In the genomic region with DNA sequence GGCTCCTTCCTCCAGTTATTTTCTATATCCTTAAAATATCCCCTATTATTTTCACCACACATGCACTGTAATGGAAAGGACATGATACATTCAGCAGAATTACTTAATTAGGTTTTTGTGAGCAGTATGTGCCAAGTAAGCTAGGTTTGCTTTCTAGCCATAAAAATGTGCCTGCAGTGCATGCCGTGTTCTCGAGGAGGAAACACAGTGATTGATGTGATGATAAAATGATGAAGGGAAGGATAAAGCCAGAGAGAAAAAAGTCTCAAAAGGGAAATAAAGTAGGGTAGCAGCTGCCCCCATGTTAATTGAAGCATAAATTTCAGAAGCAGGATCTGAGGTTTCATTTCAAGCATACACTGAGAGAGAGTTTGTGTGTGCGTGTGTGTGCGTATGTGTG, we compare ENCODE assay signal across 16 cellular contexts.
DNase-seq lines count a peak whose midpoint lies in the region; ATAC-seq and TF ChIP-seq lines count a peak whose summit lies in the region.
"Had no signal": no experiment of that assay in that cellular context is flagged by ENCODE, and none has a peak within 500 bp of the region (broad histone marks: within the 10 kb centered on the region; RNA-seq: fewer than 3 reads in every experiment).

No MANE protein-coding gene starts in this region.

- H2AFZ ChIP-seq in SK-N-SH (ENCODE audit: low read depth): no peak overlapping the region
- H2AFZ ChIP-seq: GM23338 had no signal

- CTCF ChIA-PET in A673 (lab: Charles Lee) (no interaction called here), SK-N-SH (lab: Yijun Ruan, JAX) (interaction anchor here (1.0 to 2.1 kb wide), 2 partner anchors 13 to 561 kb away, joined by 4 to 9 read pairs; no protein-coding TSS in a partner anchor)

- peak in 1 of 2 experiments; percentile 86; a peak in 2 of 4 replicates for TF ChIP-seq EP300 in SK-N-SH (IDR thresholded peaks at IDR 0.05; ENCODE audit: borderline replicate concordance in 1 of 2, low read depth in 1 of 2, low read length in 1 of 2)

- BruUV-seq in A673 (replicated peaks; lab: Mats Ljungman, UMichigan): no TSS peak

- H3K9me3 ChIP-seq in A673 (ENCODE audit: low read depth, low read length, poor library complexity, severe bottlenecking): no peaks in the 10 kb centered on the region
- peaks cover 10 to 20% (median 16%) of the 10 kb centered on the region in 11 experiments for H3K9me3 ChIP-seq in BLaER1 treated with 17β-estradiol and CSF1 and Interleukin-3, amounts not matched to agents 10 nM and 100 nM (replicated peaks in 1 of 11)
- H3K9me3 ChIP-seq in SK-N-SH: no peaks in the 10 kb centered on the region
- H3K9me3 ChIP-seq: BE2C had no signal

- WGBS in SK-N-SH (ENCODE audit: low lambda C conversion rate): 56% methylated on average over 4 of the region's 4 CpGs

- H3K4me1 ChIP-seq in A673 (ENCODE audit: insufficient read depth, low read length, poor library complexity, severe bottlenecking): no peaks in the 10 kb centered on the region
- peaks cover 4 to 23% (median 17%) of the 10 kb centered on the region in 10 experiments; a peak in 15 of 20 replicates for H3K4me1 ChIP-seq in BLaER1 treated with 17β-estradiol and CSF1 and Interleukin-3, amounts not matched to agents 10 nM and 100 nM
- no peaks in the 10 kb centered on the region; a peak in 2 of 4 replicates for H3K4me1 ChIP-seq in SK-N-SH (ENCODE audit: control insufficient read depth in 1 of 2, insufficient read depth in 2 of 2, low read depth in 1 of 2, low read length in 1 of 2)

- no peaks in the 10 kb centered on the region for H4K20me1 ChIP-seq in BLaER1 treated with 17β-estradiol and CSF1 and Interleukin-3, amounts not matched to agents 10 nM and 100 nM
- no peaks in the 10 kb centered on the region for H4K20me1 ChIP-seq in SK-N-SH (ENCODE audit: insufficient read depth)

- H3K4me3 ChIP-seq in A673 (ENCODE audit: low read depth, low read length, poor library complexity, severe bottlenecking): no peak overlapping the region
- no peak overlapping the region for H3K4me3 ChIP-seq in BLaER1 treated with 17β-estradiol and CSF1 and Interleukin-3, amounts not matched to agents 10 nM and 100 nM
- H3K4me3 ChIP-seq in SK-N-SH (ENCODE audit: low read depth in 2 of 2, low read length in 1 of 2): no peak overlapping the region; a peak in 1 of 4 replicates
- no peak overlapping the region for H3K4me3 ChIP-seq in coronary artery
- H3K4me3 ChIP-seq: GM23338 had no signal

- peak; percentile 24; the same call in 1 of the 2 replicates for TF ChIP-seq RAD21 in SK-N-SH (IDR thresholded peaks at IDR 0.05; ENCODE audit: low read length)

- TF ChIP-seq CTCF in A673 (conservative IDR thresholded peaks at IDR 0.05; ENCODE audit: low read depth, low read length) (no peak), SK-N-SH (IDR thresholded peaks at IDR 0.05) (no peak), coronary artery (IDR thresholded peaks at IDR 0.05) (no peak)

- no peaks in the 10 kb centered on the region for H3F3A ChIP-seq in SK-N-SH (replicated peaks; ENCODE audit: insufficient read depth)

- H3K79me2 ChIP-seq in SK-N-SH (ENCODE audit: insufficient read depth): no peaks in the 10 kb centered on the region

- no peak for ATAC-seq in HG03039 (IDR thresholded peaks at IDR 0.05; ENCODE audit: unreplicated experiment)
- ATAC-seq: GM23338, HepG2 had no signal

- H3K9me2 ChIP-seq in SK-N-SH: no peaks in the 10 kb centered on the region

- H3K4me2 ChIP-seq in BLaER1 treated with 17β-estradiol and CSF1 and Interleukin-3, amounts not matched to agents 10 nM and 100 nM: peak overlapping the region in 8 of 11 experiments; percentile 25 to 57 (median 42); a peak in 12 of 22 replicates
- no peak overlapping the region for H3K4me2 ChIP-seq in SK-N-SH
- H3K4me2 ChIP-seq: GM23338 had no signal

- H3K9ac ChIP-seq in BLaER1 treated with 17β-estradiol and CSF1 and Interleukin-3, amounts not matched to agents 10 nM and 100 nM: no peak overlapping the region
- no peak overlapping the region for H3K9ac ChIP-seq in SK-N-SH

- POLR2A ChIA-PET in A673 (lab: Charles Lee; ENCODE audit: low non-redundant PET): no interaction called here
- POLR2A ChIA-PET in SK-N-SH (lab: Yijun Ruan, JAX): no interaction called here

- H3K36me3 ChIP-seq in A673 (ENCODE audit: insufficient read depth, low read length, poor library complexity, severe bottlenecking) (no peaks in the 10 kb centered on the region), SK-N-SH (replicated peaks in 1 of 2; ENCODE audit: control insufficient read depth in 1 of 2, insufficient read depth in 2 of 2, low read length in 1 of 2) (no peaks in the 10 kb centered on the region)
- H3K36me3 ChIP-seq in BLaER1 treated with 17β-estradiol and CSF1 and Interleukin-3, amounts not matched to agents 10 nM and 100 nM: no peaks in the 10 kb centered on the region
- H3K36me3 ChIP-seq: BE2C had no signal

- DNase-seq in A673 (ENCODE audit: low spot score) (peak; percentile 1), SK-N-SH (peak; percentile 11), retina (peak; percentile 25), ureter (ENCODE audit: low spot score) (no peak), coronary artery (ENCODE audit: low spot score) (no peak)
- DNase-seq: ACHN; BE2C; CD4-positive, alpha-beta memory T cell; DMS153; DMS79; GDM1; HCEC 1CT had no signal

- intact Hi-C loops in A673 (cut with micrococcal nuclease; ENCODE audit: unreplicated experiment): no loop called here

- H3K27me3 ChIP-seq in A673 (replicated peaks; ENCODE audit: insufficient read depth, low read depth, low read length, poor library complexity): no peaks in the 10 kb centered on the region
- no peaks in the 10 kb centered on the region for H3K27me3 ChIP-seq in BLaER1 treated with 17β-estradiol and CSF1 and Interleukin-3, amounts not matched to agents 10 nM and 100 nM
- H3K27me3 ChIP-seq in SK-N-SH (ENCODE audit: insufficient read depth): no peaks in the 10 kb centered on the region
- H3K27me3 ChIP-seq: BE2C had no signal

- H3K27ac ChIP-seq in A673 (ENCODE audit: low read depth, low read length, poor library complexity, severe bottlenecking) (no peak overlapping the region), SK-N-SH (ENCODE audit: low read depth in 2 of 2, low read length in 1 of 2) (peak overlapping the region in 1 of 2 experiments; percentile 64; a peak in 2 of 4 replicates), coronary artery (no peak overlapping the region)
- H3K27ac ChIP-seq in BLaER1 treated with 17β-estradiol and CSF1 and Interleukin-3, amounts not matched to agents 10 nM and 100 nM: no peak overlapping the region

TF ChIP-seq in SK-N-SH, 30 proteins besides CTCF, POLR2A, EP300 and RAD21:
- TF ChIP-seq TAF1 (IDR thresholded peaks at IDR 0.05; ENCODE audit: borderline replicate concordance, low read depth, low read length): no peak
- no peak for TF ChIP-seq GABPA (IDR thresholded peaks at IDR 0.05; ENCODE audit: low read depth)
- TF ChIP-seq RXRA (IDR thresholded peaks at IDR 0.05; ENCODE audit: borderline replicate concordance, low read depth): no peak
- peak; percentile 58; the same call in 1 of the 2 replicates for TF ChIP-seq MXI1 (IDR thresholded peaks at IDR 0.05; ENCODE audit: low read depth, low read length)
- no peak for TF ChIP-seq PBX3 (IDR thresholded peaks at IDR 0.05)
- TF ChIP-seq EZH2phosphoT487 (IDR thresholded peaks at IDR 0.05; ENCODE audit: borderline replicate concordance, low read depth): no peak
- TF ChIP-seq GATA2 (CRISPR knock-in tag; IDR thresholded peaks at IDR 0.05): peak; percentile 91
- TF ChIP-seq FOXJ3 (CRISPR knock-in tag; IDR thresholded peaks at IDR 0.05): peak; percentile 20; the same call in 1 of the 2 replicates
- 0 out of 2 replicates have a peak, but pooled peaks have one; percentile 17 for TF ChIP-seq RFX5 (IDR thresholded peaks at IDR 0.05; ENCODE audit: low read length)
- TF ChIP-seq RCOR1 (IDR thresholded peaks at IDR 0.05; ENCODE audit: low read length): peak; percentile 21; the same call in 1 of the 2 replicates
- TF ChIP-seq FOSL2 (IDR thresholded peaks at IDR 0.05; ENCODE audit: borderline replicate concordance, low read depth): no peak

Comparison
In these comparisons a context has a peak if more than half of its experiments do, and no peak if none do; other contexts are left out.
1. DNase-seq: peak in A673 (single experiment), SK-N-SH (single experiment) and retina (single experiment); none in ureter (single experiment) and coronary artery (single experiment).